In genomic region chr17:45675892-45676291, GRCh38 we compare ENCODE assay signal across 34 cellular contexts.
DNase-seq lines count a peak whose midpoint lies in the region; ATAC-seq, FAIRE-seq and TF ChIP-seq lines count a peak whose summit lies in the region.
"Had no signal": no experiment of that assay in that cellular context is flagged by ENCODE, and none has a peak within 500 bp of the region (broad histone marks: within the 10 kb centered on the region; RNA-seq: fewer than 3 reads in every experiment).

No MANE protein-coding gene starts in this region.

- H3K4me2 ChIP-seq in GM12878 (ENCODE audit: control insufficient read depth, insufficient read depth) (no peak overlapping the region), K562 (ENCODE audit: insufficient read depth, low read length) (no peak overlapping the region)
- H3K4me2 ChIP-seq: A549; BLaER1; BLaER1 treated with 17β-estradiol and CSF1 and Interleukin-3, amounts not matched to agents 10 nM and 100 nM had no signal

- ATAC-seq in GM12878 (no peak), K562 (no peak)
- ATAC-seq: A549; CD8-positive, alpha-beta T cell had no signal

- SMC1A ChIA-PET in GM12878 (lab: Charles Lee; ENCODE audit: uncharacterized antibody, unreplicated experiment) = no interaction called here

- DNase-seq in NCI-H510A treated with DMSO at 0.1 percent for 48 hours (lab: John Stamatoyannopoulos, UW) = peak; percentile 43
- no peak for DNase-seq in NCI-H510A (lab: John Stamatoyannopoulos, UW)
- peak; percentile 9 for DNase-seq in NAMALWA (ENCODE audit: low spot score)
- DNase-seq in GM12878 (ENCODE audit: low read depth, low spot score) = no peak
- DNase-seq in K562 (ENCODE audit: extremely low read depth in 1 of 4, low spot score in 3 of 4) = no peak
- DNase-seq in colonic mucosa = no peak
- no peak for DNase-seq in stomach
- no peak for DNase-seq in RKO (ENCODE audit: low spot score)
- DNase-seq: 8988T; ACHN; AML-193; BE2C; C1 segment of cervical spinal cord; Caco-2; Calu3; CD4-positive, alpha-beta memory T cell; CD4-positive, alpha-beta T cell; CD4-positive, CD25-positive, alpha-beta regulatory T cell; CD8-positive, alpha-beta memory T cell; CD8-positive, alpha-beta T cell; COR-L47; DMS 273 treated with DMSO at 0.1 percent for 48 hours; DMS153; DMS53; DMS79; DND-41; EL had no signal

- BruUV-seq in GM12878 (replicated peaks; lab: Mats Ljungman, UMichigan) (no TSS peak), K562 (replicated peaks; lab: Mats Ljungman, UMichigan) (no TSS peak)

- FAIRE-seq in GM12878 (lab: Jason Lieb, UNC) = no peak
- no peak for FAIRE-seq in K562 (lab: Jason Lieb, UNC)
- FAIRE-seq: A204.1, A549, D721Med had no signal

- no peak overlapping the region for H2AFZ ChIP-seq in GM12878 (ENCODE audit: control insufficient read depth, low read depth, low read length)
- H2AFZ ChIP-seq in K562 (ENCODE audit: low read depth, low read length) = no peak overlapping the region

- in situ Hi-C loops in GM12878 (cut with MboI) = no loop called here
- in situ Hi-C loops in K562 (cut with MboI) = no loop called here

- RAD21 ChIA-PET in GM12878 (lab: Charles Lee; ENCODE audit: unreplicated experiment) = no interaction called here

- CTCF ChIA-PET in GM12878 (lab: Yijun Ruan, JAX) = no interaction called here
- CTCF ChIA-PET in K562 (lab: Yijun Ruan, JAX; ENCODE audit: low intra/inter-chr PET ratio) = no interaction called here

- TF ChIP-seq RAD21 in GM12878 (IDR thresholded peaks at IDR 0.05; ENCODE audit: insufficient read depth, low read depth, low read length) = no peak
- TF ChIP-seq RAD21 in K562 (CRISPR knock-in tag; conservative IDR thresholded peaks at IDR 0.05 in 1 of 2, IDR thresholded peaks at IDR 0.05 in 1 of 2) = no peak

- H4K20me1 ChIP-seq in GM12878 (ENCODE audit: control insufficient read depth, insufficient read depth) (no peaks in the 10 kb centered on the region), K562 (replicated peaks; ENCODE audit: control insufficient read depth, insufficient read depth, low read length) (no peaks in the 10 kb centered on the region)
- H4K20me1 ChIP-seq: BLaER1; BLaER1 treated with 17β-estradiol and CSF1 and Interleukin-3, amounts not matched to agents 10 nM and 100 nM had no signal

- H3K9ac ChIP-seq in GM12878 (ENCODE audit: control insufficient read depth, insufficient read depth, low read length) (no peak overlapping the region), K562 (ENCODE audit: insufficient read depth in 1 of 2, low read depth in 2 of 2, low read length in 2 of 2) (no peak overlapping the region), colonic mucosa (ENCODE audit: low read depth in 2 of 2, low read length in 2 of 2) (no peak overlapping the region)
- H3K9ac ChIP-seq: BLaER1; BLaER1 treated with 17β-estradiol and CSF1 and Interleukin-3, amounts not matched to agents 10 nM and 100 nM had no signal

- TF ChIP-seq POLR2A in GM12878 (IDR thresholded peaks at IDR 0.05; ENCODE audit: low read depth, low read length) (no peak), K562 (conservative IDR thresholded peaks at IDR 0.05) (no peak), stomach (IDR thresholded peaks at IDR 0.05) (no peak)

- TF ChIP-seq EP300 in GM12878 (IDR thresholded peaks at IDR 0.05; ENCODE audit: borderline replicate concordance in 1 of 2, control insufficient read depth in 1 of 2, low read depth in 2 of 2, low read length in 2 of 2) = no peak
- TF ChIP-seq EP300 in K562 (IDR thresholded peaks at IDR 0.05; ENCODE audit: low read length) = no peak
- no peak for TF ChIP-seq EP300 in stomach (IDR thresholded peaks at IDR 0.05)

- intact Hi-C loops in GM12878 (cut with micrococcal nuclease; ENCODE audit: unreplicated experiment) = no loop called here
- intact Hi-C loops in K562 (cut with micrococcal nuclease) = no loop called here
- intact Hi-C loops in colonic mucosa (cut with DNase I) = no loop called here
- intact Hi-C loops in stomach (cut with DNase I; ENCODE audit: low total_unique reads) = no loop called here

- TF ChIP-seq CTCF in GM12878 (IDR thresholded peaks at IDR 0.05 in 2 of 3, conservative IDR thresholded peaks at IDR 0.05 in 1 of 3; ENCODE audit: control insufficient read depth in 2 of 3, extremely low read depth in 1 of 3, insufficient read depth in 1 of 3, low read depth in 3 of 3, low read length in 3 of 3) = no peak
- no peak for TF ChIP-seq CTCF in K562 (IDR thresholded peaks at IDR 0.05 in 2 of 3, conservative IDR thresholded peaks at IDR 0.05 in 1 of 3; ENCODE audit: insufficient read depth in 2 of 3, low read depth in 1 of 3, low read length in 3 of 3)
- TF ChIP-seq CTCF in colonic mucosa (IDR thresholded peaks at IDR 0.05) = no peak
- no peak for TF ChIP-seq CTCF in stomach (IDR thresholded peaks at IDR 0.05)

- H3K9me3 ChIP-seq in GM12878 (replicated peaks; ENCODE audit: control insufficient read depth, insufficient read depth, low read length) = no peaks in the 10 kb centered on the region
- no peaks in the 10 kb centered on the region for H3K9me3 ChIP-seq in K562 (replicated peaks; ENCODE audit: control insufficient read depth, insufficient read depth, low read depth, low read length)
- H3K9me3 ChIP-seq in colonic mucosa = no peaks in the 10 kb centered on the region
- H3K9me3 ChIP-seq in stomach = peaks cover 0 to 11% (median 7%) of the 10 kb centered on the region in 4 donors
- H3K9me3 ChIP-seq: BE2C, BLaER1, Caco-2 had no signal

- POLR2A ChIA-PET in GM12878 (lab: Charles Lee) = no interaction called here
- POLR2A ChIA-PET in K562 (lab: Yijun Ruan, JAX) = interaction anchor here (0.6 kb wide), 1 partner anchor 606 kb away, joined by 5 read pairs; no protein-coding TSS in a partner anchor

- H3K9me1 ChIP-seq in K562 (ENCODE audit: control insufficient read depth, insufficient read depth, low read length) = no peaks in the 10 kb centered on the region

- H3K36me3 ChIP-seq in GM12878 (ENCODE audit: control insufficient read depth in 2 of 2, insufficient read depth in 2 of 2, low read length in 1 of 2) (no peaks in the 10 kb centered on the region), K562 (ENCODE audit: control insufficient read depth, insufficient read depth, low read length) (no peaks in the 10 kb centered on the region), colonic mucosa (no peaks in the 10 kb centered on the region), stomach (no peaks in the 10 kb centered on the region)
- H3K36me3 ChIP-seq: BE2C; BLaER1; BLaER1 treated with 17β-estradiol and CSF1 and Interleukin-3, amounts not matched to agents 10 nM and 100 nM had no signal

- H3K4me1 ChIP-seq in GM12878 (ENCODE audit: control insufficient read depth, insufficient read depth, low read length) (no peaks in the 10 kb centered on the region), K562 (replicated peaks in 1 of 2; ENCODE audit: control insufficient read depth in 2 of 2, insufficient read depth in 2 of 2, low read length in 2 of 2) (no peaks in the 10 kb centered on the region), colonic mucosa (no peaks in the 10 kb centered on the region), stomach (no peaks in the 10 kb centered on the region)
- H3K4me1 ChIP-seq: A549; BE2C; BLaER1; BLaER1 treated with 17β-estradiol and CSF1 and Interleukin-3, amounts not matched to agents 10 nM and 100 nM; Caco-2 had no signal

- no peak overlapping the region for H3K27ac ChIP-seq in GM12878 (ENCODE audit: control insufficient read depth, insufficient read depth)
- no peak overlapping the region for H3K27ac ChIP-seq in K562 (ENCODE audit: extremely low read depth, low read depth, low read length)
- no peak overlapping the region for H3K27ac ChIP-seq in colonic mucosa
- H3K27ac ChIP-seq in stomach = no peak overlapping the region
- H3K27ac ChIP-seq: 22Rv1; A549; BLaER1; BLaER1 treated with 17β-estradiol and CSF1 and Interleukin-3, amounts not matched to agents 10 nM and 100 nM; C4-2B had no signal

- H3K79me2 ChIP-seq in GM12878 (ENCODE audit: control insufficient read depth, insufficient read depth, low read length) (no peaks in the 10 kb centered on the region), K562 (ENCODE audit: control insufficient read depth, insufficient read depth, low read length) (no peaks in the 10 kb centered on the region)

- H3K4me3 ChIP-seq in GM12878 (no peak overlapping the region), K562 (no peak overlapping the region), colonic mucosa (no peak overlapping the region), stomach (no peak overlapping the region)
- H3K4me3 ChIP-seq: A549; BLaER1; BLaER1 treated with 17β-estradiol and CSF1 and Interleukin-3, amounts not matched to agents 10 nM and 100 nM had no signal

- WGBS in GM12878 (ENCODE audit: insufficient coverage, insufficient replicate concordance, low lambda C conversion rate, missing lambda C conversion rate) = 32% methylated on average over 3 of the region's 3 CpGs
- 4% methylated on average over 3 of the region's 3 CpGs for WGBS in K562 (ENCODE audit: insufficient coverage, low coverage, missing lambda C conversion rate)
- 74 to 82% (median 79%) methylated on average over 3 of the region's 3 CpGs for WGBS in stomach, 5 donors

- H3K27me3 ChIP-seq in GM12878 (replicated peaks in 1 of 2; ENCODE audit: control insufficient read depth in 2 of 2, insufficient read depth in 2 of 2, low read length in 1 of 2) (no peaks in the 10 kb centered on the region; a peak in 1 of 4 replicates), K562 (ENCODE audit: control insufficient read depth in 2 of 2, insufficient read depth in 2 of 2, low read length in 2 of 2) (peaks cover 10 to 36% of the 10 kb centered on the region in 2 experiments), colonic mucosa (no peaks in the 10 kb centered on the region), stomach (peaks cover 0 to 34% (median 8%) of the 10 kb centered on the region in 3 donors)
- H3K27me3 ChIP-seq: BE2C; BLaER1; BLaER1 treated with 17β-estradiol and CSF1 and Interleukin-3, amounts not matched to agents 10 nM and 100 nM had no signal

TF ChIP-seq in K562, 482 proteins besides CTCF, POLR2A, EP300 and RAD21 (continues in another document):
- no peak for TF ChIP-seq SREBF1 (IDR thresholded peaks at IDR 0.05; ENCODE audit: borderline replicate concordance, low read depth, low read length)

Comparison
In these comparisons a context has a peak if more than half of its experiments do, and no peak if none do; other contexts are left out.
1. DNase-seq: peak in NCI-H510A treated with DMSO at 0.1 percent for 48 hours (single experiment) and NAMALWA (single experiment); none in NCI-H510A (single experiment), GM12878 (single experiment), K562 (0 of 4), colonic mucosa (single experiment), stomach (single experiment) and RKO (single experiment).